Comparison of ENCODE assay signal across 9 cellular contexts in the genomic region with DNA sequence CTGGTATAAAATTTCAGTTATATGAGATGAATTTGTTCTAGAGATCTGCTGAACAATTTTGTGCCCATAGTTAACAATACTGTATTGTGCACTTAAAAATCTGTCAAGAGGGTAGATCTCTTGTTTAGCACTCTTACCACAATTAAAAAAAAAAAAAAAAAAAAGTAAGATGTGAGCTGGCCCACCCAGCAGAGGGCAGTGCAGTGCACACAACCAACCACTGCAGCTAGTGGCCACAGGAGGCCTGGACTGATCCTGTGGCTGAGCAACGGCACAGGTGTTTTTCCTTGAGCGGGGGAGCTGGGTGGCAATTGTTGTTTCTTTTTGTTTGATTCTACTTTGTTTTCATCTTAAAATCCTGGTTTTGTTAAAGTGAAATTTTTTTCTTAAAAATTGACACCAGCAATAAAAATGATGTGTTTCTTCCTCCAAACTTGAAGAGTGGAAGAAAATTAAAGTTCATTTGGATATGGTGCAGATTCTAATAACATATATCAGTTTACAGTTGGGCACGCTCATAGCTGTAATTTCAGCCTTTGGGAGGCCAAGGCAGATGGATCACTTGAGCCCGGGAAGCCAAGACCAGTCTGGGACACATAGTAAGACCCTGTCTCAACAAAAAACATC.
DNase-seq lines count a peak whose midpoint lies in the region; ATAC-seq and TF ChIP-seq lines count a peak whose summit lies in the region.
"Had no signal": no experiment of that assay in that cellular context is flagged by ENCODE, and none has a peak within 500 bp of the region (broad histone marks: within the 10 kb centered on the region; RNA-seq: fewer than 3 reads in every experiment).

No MANE protein-coding gene starts in this region.

- H3K4me1 Mint-ChIP-seq in activated T-cell treated with anti-CD3 and anti-CD28 coated beads, Interleukin-2, amount 50 U/mL, for 4 hours (ENCODE audit: low read depth) = no peaks in the 10 kb centered on the region

- H2AFZ ChIP-seq in OCI-LY3 (ENCODE audit: low read depth, low read length) = no peak overlapping the region

- H3K4me3 ChIP-seq in OCI-LY3 (ENCODE audit: low read length) = no peak overlapping the region
- H3K4me3 ChIP-seq in fibroblast of villous mesenchyme (ENCODE audit: low read depth, low read length) = no peak overlapping the region
- H3K4me3 ChIP-seq: skin epidermis had no signal

- no peak overlapping the region for H3K4me2 ChIP-seq in OCI-LY3 (ENCODE audit: low read length)

- no peak overlapping the region for H3K9ac ChIP-seq in OCI-LY3 (ENCODE audit: low read length)

- peak; percentile 80 for DNase-seq in AG08396 (ENCODE audit: low spot score)
- DNase-seq in activated T-cell treated with anti-CD3 and anti-CD28 coated beads, Interleukin-2, amount 50 U/mL, for 4 hours = peak; percentile 26
- DNase-seq in fibroblast of villous mesenchyme (ENCODE audit: low read depth) = peak; percentile 51
- DNase-seq in pons (ENCODE audit: low spot score) = peak; percentile 9
- DNase-seq in OCI-M2 (lab: John Stamatoyannopoulos, UW; ENCODE audit: unreplicated experiment) = no peak

- H3K27ac ChIP-seq in OCI-LY3 (ENCODE audit: low read length) = no peak overlapping the region
- H3K27ac ChIP-seq: skin epidermis had no signal

- ATAC-seq in GM18858 (IDR thresholded peaks at IDR 0.05; ENCODE audit: unreplicated experiment) = peak; percentile 58
- peak; percentile 67 for ATAC-seq in HG03469 (IDR thresholded peaks at IDR 0.05; ENCODE audit: unreplicated experiment)
- ATAC-seq in activated T-cell treated with anti-CD3 and anti-CD28 coated beads, Interleukin-2, amount 50 U/mL, for 4 hours = peak in 1 of 2 donors; percentile 43

- H3K9me3 ChIP-seq in OCI-LY3 (ENCODE audit: insufficient read depth, low read length) = no peaks in the 10 kb centered on the region

- H3K27me3 Mint-ChIP-seq in activated T-cell treated with anti-CD3 and anti-CD28 coated beads, Interleukin-2, amount 50 U/mL, for 4 hours (ENCODE audit: low read depth) = peaks cover 24% of the 10 kb centered on the region

- H3K36me3 ChIP-seq in OCI-LY3 (replicated peaks; ENCODE audit: low read depth, low read length) = no peaks in the 10 kb centered on the region

- no peaks in the 10 kb centered on the region for H3K9me3 Mint-ChIP-seq in activated T-cell treated with anti-CD3 and anti-CD28 coated beads, Interleukin-2, amount 50 U/mL, for 4 hours

- no peaks in the 10 kb centered on the region for H4K20me1 ChIP-seq in OCI-LY3 (ENCODE audit: insufficient read depth, low read length)

- peak; percentile 72 for TF ChIP-seq CTCF in OCI-LY3 (IDR thresholded peaks at IDR 0.05; ENCODE audit: low read depth, low read length)
- TF ChIP-seq CTCF in fibroblast of villous mesenchyme (IDR thresholded peaks at IDR 0.05; ENCODE audit: insufficient read depth, low read depth, low read length) = peak; percentile 83

- no peak overlapping the region for H3K4me3 Mint-ChIP-seq in activated T-cell treated with anti-CD3 and anti-CD28 coated beads, Interleukin-2, amount 50 U/mL, for 4 hours

- H3K36me3 Mint-ChIP-seq in activated T-cell treated with anti-CD3 and anti-CD28 coated beads, Interleukin-2, amount 50 U/mL, for 4 hours (ENCODE audit: insufficient read depth) = peaks cover 2% of the 10 kb centered on the region

- no peaks in the 10 kb centered on the region for H3K79me2 ChIP-seq in OCI-LY3 (ENCODE audit: low read length)

- peaks cover 49% of the 10 kb centered on the region for H3K27me3 ChIP-seq in OCI-LY3 (ENCODE audit: low read depth, low read length)

- no peaks in the 10 kb centered on the region for H3K4me1 ChIP-seq in OCI-LY3 (ENCODE audit: low read length)
